Comparison of ENCODE assay signal across 9 cellular contexts in genomic region chr13:87678353-87678752, GRCh38. TPM values are rescaled to one million over a fixed set of nuclear protein-coding genes. Genes with fewer than 3 reads are reported as not detected.
DNase-seq lines count a peak whose midpoint lies in the region; ATAC-seq, FAIRE-seq and TF ChIP-seq lines count a peak whose summit lies in the region.
"Had no signal": no experiment of that assay in that cellular context is flagged by ENCODE, and none has a peak within 500 bp of the region (broad histone marks: within the 10 kb centered on the region; RNA-seq: fewer than 3 reads in every experiment).

No MANE protein-coding gene starts in this region.

- peaks cover 67% of the 10 kb centered on the region for H3K27me3 ChIP-seq in HUES48 (ENCODE audit: control insufficient read depth, insufficient read depth, low read length)
- peaks cover 39 to 49% of the 10 kb centered on the region in 2 donors for H3K27me3 ChIP-seq in muscle layer of colon (ENCODE audit: control insufficient read depth in 1 of 2, insufficient read depth in 2 of 2, low read length in 2 of 2)

- H3K36me3 ChIP-seq in HUES48 (ENCODE audit: control insufficient read depth, insufficient read depth, low read length) (no peaks in the 10 kb centered on the region), muscle layer of colon (ENCODE audit: insufficient read depth, low read length) (no peaks in the 10 kb centered on the region)

- H3K4me1 ChIP-seq in A549 (peaks cover 9% of the 10 kb centered on the region; the same call in 2 of the 3 replicates), HUES48 (ENCODE audit: control insufficient read depth, insufficient read depth, low read length) (peaks cover 36% of the 10 kb centered on the region), muscle layer of colon (ENCODE audit: insufficient read depth, low read length) (peaks cover 18% of the 10 kb centered on the region)

- no peak for TF ChIP-seq CTCF in A549 (IDR thresholded peaks at IDR 0.05)
- TF ChIP-seq CTCF in coronary artery (IDR thresholded peaks at IDR 0.05) = no peak

- peak; percentile 41 to 62; a peak in 4 of 6 replicates for ATAC-seq in A549

- no peak for TF ChIP-seq RAD21 in A549 (conservative IDR thresholded peaks at IDR 0.05 in 1 of 2, IDR thresholded peaks at IDR 0.05 in 1 of 2)

- peak overlapping the region; percentile 98 for H3K4me2 ChIP-seq in A549

- no peak for DNase-seq in A549 (ENCODE audit: low read depth in 1 of 2, low spot score in 1 of 2)
- no peak for DNase-seq in coronary artery (ENCODE audit: low spot score)
- DNase-seq in 8988T = no peak
- no peak for DNase-seq in EL
- DNase-seq in NCI-H1417 treated with DMSO at 0.1 percent for 48 hours (lab: John Stamatoyannopoulos, UW) = no peak
- DNase-seq in NCI-H82 treated with DMSO at 0.1 percent for 48 hours (lab: John Stamatoyannopoulos, UW; ENCODE audit: unreplicated experiment) = no peak
- DNase-seq: Karpas-422 had no signal

- no peak for TF ChIP-seq EP300 in A549 (IDR thresholded peaks at IDR 0.05)

- TF ChIP-seq POLR2A in A549 (IDR thresholded peaks at IDR 0.05; ENCODE audit: low read length) = no peak

- H3K9me3 ChIP-seq in A549 (no peaks in the 10 kb centered on the region), HUES48 (ENCODE audit: control insufficient read depth, insufficient read depth, low read length) (no peaks in the 10 kb centered on the region), muscle layer of colon (ENCODE audit: low read length) (no peaks in the 10 kb centered on the region)

- CTCF ChIA-PET in A549 (lab: Yijun Ruan, JAX) = no interaction called here

- no peak for FAIRE-seq in A549 (lab: Jason Lieb, UNC)

- H3K9ac ChIP-seq in HUES48 (ENCODE audit: low read depth, low read length) (no peak overlapping the region), muscle layer of colon (ENCODE audit: low read length) (no peak overlapping the region)

- H3K4me3 ChIP-seq in A549 (peak overlapping the region; percentile 57), HUES48 (ENCODE audit: low read depth, low read length) (peak overlapping the region; percentile 58), coronary artery (peak overlapping the region; percentile 61), muscle layer of colon (ENCODE audit: low read depth in 1 of 2, low read length in 2 of 2) (peak overlapping the region; percentile 55 to 68)

- POLR2A ChIA-PET in A549 (lab: Yijun Ruan, JAX) = no interaction called here

- H3K27ac ChIP-seq in A549 = peak overlapping the region; percentile 53 to 78
- no peak overlapping the region for H3K27ac ChIP-seq in HUES48 (ENCODE audit: low read depth, low read length)
- H3K27ac ChIP-seq in coronary artery = no peak overlapping the region
- no peak overlapping the region for H3K27ac ChIP-seq in muscle layer of colon (ENCODE audit: low read depth, low read length)

- 7% methylated on average over 8 of the region's 9 CpGs for WGBS in A549 (ENCODE audit: missing lambda C conversion rate)

TF ChIP-seq in A549, 52 proteins besides CTCF, POLR2A, EP300 and RAD21:
- no peak for TF ChIP-seq BHLHE40 (IDR thresholded peaks at IDR 0.05; ENCODE audit: low read depth, low read length)
- no peak for TF ChIP-seq USF2 (IDR thresholded peaks at IDR 0.05)
- no peak for TF ChIP-seq KDM1A (IDR thresholded peaks at IDR 0.05; ENCODE audit: low read depth)
- TF ChIP-seq RNF2 (IDR thresholded peaks at IDR 0.05; ENCODE audit: borderline replicate concordance, low read depth) = no peak
TF ChIP-seq in A549: peak in this region for 0.

RNA-seq across cellular contexts. Expression of gene SLITRK5, which starts 7.2 kb away (rescaled TPM):
- polyA plus RNA-seq in A549 (2011; rRNA removed) = 0.22 and 0.30 TPM in 2 replicates
- polyA plus RNA-seq in A549 (2012; cell fraction: cytosol; rRNA removed) = 0.15 and 0.19 TPM in 2 replicates
- polyA plus RNA-seq in A549 (2012; cell fraction: nucleus; rRNA removed) = 0.23 and 0.30 TPM in 2 replicates
- polyA plus RNA-seq in A549 (2017; fragmentation: RNase III; extraction: RNeasy Plus Mini Kit Qiagen cat#74134 plus additional on column Dnase treatment) = 0.26 to 0.34 TPM (median 0.28 TPM) in 3 replicates
- polyA minus RNA-seq in A549 (2011; rRNA and poly(A)+ RNA removed) = 0.29 and 0.39 TPM in 2 replicates

Comparison
In these comparisons a context has a peak if more than half of its experiments do, and no peak if none do; other contexts are left out.
1. H3K27ac ChIP-seq: peak in A549 (2 of 2); none in HUES48 (single experiment), coronary artery (0 of 2) and muscle layer of colon (single experiment).
2. Peak in every context shown above with its lines, with median percentiles within 50 percentile points of each other: H3K4me3 ChIP-seq.